Comparison of ENCODE assay signal across 9 cellular contexts in the genomic region with DNA sequence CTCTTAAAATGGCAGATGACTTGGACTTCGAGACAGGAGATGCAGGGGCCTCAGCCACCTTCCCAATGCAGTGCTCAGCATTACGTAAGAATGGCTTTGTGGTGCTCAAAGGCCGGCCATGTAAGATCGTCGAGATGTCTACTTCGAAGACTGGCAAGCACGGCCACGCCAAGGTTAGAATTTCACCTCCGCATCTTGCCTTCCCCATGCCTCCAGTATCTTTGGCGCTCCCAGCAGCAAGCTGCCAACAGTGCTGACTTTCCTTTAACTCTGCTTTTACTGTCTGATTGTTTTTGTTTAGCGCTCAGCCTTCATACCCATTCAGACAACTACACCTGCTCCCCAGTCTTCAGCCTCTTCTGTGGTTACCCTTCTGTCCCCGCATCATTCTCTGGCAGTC. TPM values are rescaled to one million over a fixed set of nuclear protein-coding genes. Genes with fewer than 3 reads are reported as not detected.
A peak's percentile ranks its signal among the peaks of the same experiment; 100 is the strongest.
DNase-seq lines count a peak whose midpoint lies in the region; ATAC-seq, FAIRE-seq and TF ChIP-seq lines count a peak whose summit lies in the region.
"Had no signal": no experiment of that assay in that cellular context is flagged by ENCODE, and none has a peak within 500 bp of the region (broad histone marks: within the 10 kb centered on the region; RNA-seq: fewer than 3 reads in every experiment).

No MANE protein-coding gene starts in this region.

- H3K4me3 ChIP-seq in AG09309 (ENCODE audit: control insufficient read depth, low read depth, low read length) (peak overlapping the region; percentile 68; the same call in 1 of the 2 replicates), HUES64 (ENCODE audit: low read length) (peak overlapping the region; percentile 94; the same call in 1 of the 2 replicates), muscle layer of duodenum (ENCODE audit: low read depth in 1 of 2, low read length in 2 of 2) (peak overlapping the region; percentile 91 to 93)

- 93% methylated on average over 12 of the region's 12 CpGs for WGBS in HUES64

- H3K27ac ChIP-seq in HUES64 (ENCODE audit: low read depth, low read length) (no peak overlapping the region), muscle layer of duodenum (ENCODE audit: low read length) (no peak overlapping the region)

- peaks cover 54% of the 10 kb centered on the region for H3K36me3 Mint-ChIP-seq in brain

- peaks cover 55% of the 10 kb centered on the region for H3K4me1 Mint-ChIP-seq in brain

- no peak for DNase-seq in AG09309 (ENCODE audit: low read depth)
- no peak for DNase-seq in mucosa of gallbladder (ENCODE audit: low spot score)
- DNase-seq in frontal cortex (ENCODE audit: low spot score in 2 of 2): no peak
- DNase-seq in occipital lobe (lab: John Stamatoyannopoulos, UW): no peak

- H3K9me3 ChIP-seq in HUES64 (ENCODE audit: insufficient read depth, low read depth, low read length): no peaks in the 10 kb centered on the region
- H3K9me3 ChIP-seq in muscle layer of duodenum (ENCODE audit: control insufficient read depth in 1 of 2, low read length in 2 of 2): no peaks in the 10 kb centered on the region

- H3K27me3 Mint-ChIP-seq in brain: peaks cover 3% of the 10 kb centered on the region

- no peak for FAIRE-seq in frontal cortex (lab: Jason Lieb, UNC)
- FAIRE-seq: G401.6 had no signal

- H3K27me3 ChIP-seq in HUES64 (ENCODE audit: insufficient read depth, low read length) (no peaks in the 10 kb centered on the region), muscle layer of duodenum (ENCODE audit: low read depth, low read length) (no peaks in the 10 kb centered on the region)

- H3K27ac Mint-ChIP-seq in brain: peak overlapping the region in 4 of 5 experiments; percentile 48 to 99 (median 76)

- H3K4me1 ChIP-seq in HUES64 (ENCODE audit: insufficient read depth, low read length): 0 out of 2 replicates have a peak, but pooled peaks cover 4% of the 10 kb centered on the region
- peaks cover 14 to 50% of the 10 kb centered on the region in 2 donors for H3K4me1 ChIP-seq in muscle layer of duodenum (ENCODE audit: control insufficient read depth in 1 of 2, insufficient read depth in 2 of 2, low read length in 2 of 2)

- peaks cover 0 to 1% (median 0%) of the 10 kb centered on the region in 5 experiments for H3K9me3 Mint-ChIP-seq in brain

- H3K4me3 Mint-ChIP-seq in brain: peak overlapping the region; percentile 90 to 98 (median 95)

- TF ChIP-seq CTCF in AG09309 (IDR thresholded peaks at IDR 0.05; ENCODE audit: control insufficient read depth, insufficient read depth, low read depth, low read length, missing control alignments) (no peak), brain (conservative IDR thresholded peaks at IDR 0.05) (no peak)

- ATAC-seq in GM21390 (IDR thresholded peaks at IDR 0.05; ENCODE audit: unreplicated experiment): no peak

- H3K36me3 ChIP-seq in HUES64 (ENCODE audit: insufficient read depth, low read length): peaks cover 48% of the 10 kb centered on the region
- H3K36me3 ChIP-seq in muscle layer of duodenum (ENCODE audit: control insufficient read depth in 1 of 2, insufficient read depth in 2 of 2, low read length in 2 of 2): peaks cover 40 to 55% of the 10 kb centered on the region in 2 donors

- no peak overlapping the region for H3K9ac ChIP-seq in HUES64 (ENCODE audit: low read depth, low read length)

RNA-seq across cellular contexts. Expression of gene EIF5A, which starts 2.2 kb away (rescaled TPM):
- polyA plus RNA-seq in HUES64 (2013, experiment 1 of 2): 931 TPM
- polyA plus RNA-seq in HUES64 (2013, experiment 2 of 2): 788 TPM
- 562 TPM for polyA plus RNA-seq in brain (ENCODE audit: insufficient read depth, low read depth, low replicate concordance)
- total RNA-seq in mucosa of gallbladder (233 TPM), frontal cortex (208 TPM), occipital lobe (156 TPM)

RNA-seq across cellular contexts. Expression of gene GPS2, which starts 5.5 kb away (rescaled TPM):
- polyA plus RNA-seq in HUES64 (2013, experiment 1 of 2): 69.3 TPM
- 54.4 TPM for polyA plus RNA-seq in HUES64 (2013, experiment 2 of 2)
- polyA plus RNA-seq in brain (ENCODE audit: insufficient read depth, low read depth, low replicate concordance): 128 TPM
- total RNA-seq in mucosa of gallbladder (71.8 TPM), frontal cortex (35.5 TPM), occipital lobe (29.5 TPM)

RNA-seq across cellular contexts. Expression of gene YBX2, which starts 15.2 kb away (rescaled TPM):
- 12.9 TPM for polyA plus RNA-seq in HUES64 (2013, experiment 1 of 2)
- polyA plus RNA-seq in HUES64 (2013, experiment 2 of 2): 20.0 TPM
- 41.4 TPM for polyA plus RNA-seq in brain (ENCODE audit: insufficient read depth, low read depth, low replicate concordance)
- total RNA-seq in mucosa of gallbladder (1.4 TPM), frontal cortex (1.2 TPM), occipital lobe (2.7 TPM)

RNA-seq across cellular contexts. Expression of gene NEURL4, which starts 19.5 kb away (rescaled TPM):
- polyA plus RNA-seq in HUES64 (2013, experiment 1 of 2): 21.5 TPM
- 16.9 TPM for polyA plus RNA-seq in HUES64 (2013, experiment 2 of 2)
- 25.3 TPM for polyA plus RNA-seq in brain (ENCODE audit: insufficient read depth, low read depth, low replicate concordance)
- total RNA-seq in mucosa of gallbladder: 50.3 TPM
- total RNA-seq in frontal cortex: 44.8 TPM
- total RNA-seq in occipital lobe: 46.6 TPM

RNA-seq across cellular contexts. Expression of gene ACAP1, which starts 26.7 kb away (rescaled TPM):
- 10.5 TPM for polyA plus RNA-seq in HUES64 (2013, experiment 1 of 2)
- polyA plus RNA-seq in HUES64 (2013, experiment 2 of 2): 8.9 TPM
- 1.7 TPM for polyA plus RNA-seq in brain (ENCODE audit: insufficient read depth, low read depth, low replicate concordance)
- total RNA-seq in mucosa of gallbladder (24.2 TPM), frontal cortex (0.41 TPM), occipital lobe (not detected)
